23 cellular contexts compared by ENCODE assay signal in genomic region chr5:176822041-176822425, GRCh38. TPM values are rescaled to one million over a fixed set of nuclear protein-coding genes. Genes with fewer than 3 reads are reported as not detected.
"Had no signal": no experiment of that assay in that cellular context is flagged by ENCODE, and none has a peak within 500 bp of the region (broad histone marks: within the 10 kb centered on the region; RNA-seq: fewer than 3 reads in every experiment).

No MANE protein-coding gene starts in this region.

- H3K4me1 Mint-ChIP-seq: nephron had no signal

- H3K4me1 ChIP-seq: psoas muscle had no signal

- DNase-seq: activated CD4-positive, alpha-beta T cell treated with anti-CD3 and anti-CD28 coated beads for 4 hours; activated CD8-positive, alpha-beta memory T cell treated with anti-CD3 and anti-CD28 coated beads, Interleukin-2, amount 50 U/mL, for 4 hours; activated CD8-positive, alpha-beta T cell treated with anti-CD3 and anti-CD28 coated beads, Interleukin-2, amount 10 ng/mL, durations not matched to agents 7 days and 5 days; activated effector memory CD4-positive, alpha-beta T cell treated with anti-CD3 and anti-CD28 coated beads, Interleukin-2, amount 50 U/mL, for 16 hours; activated T-cell treated with anti-CD3 and anti-CD28 coated beads, Interleukin-2, amount 50 U/mL, for 48 hours; adrenal gland; central memory CD4-positive, alpha-beta T cell; effector CD4-positive, alpha-beta T cell; esophagus squamous epithelium; glutamatergic neuron; right lobe of liver; stimulated activated CD4-positive, alpha-beta T cell treated with anti-CD3 and anti-CD28 coated beads, Interleukin-4, amount 100 ng/mL, for 4 hours; stimulated activated CD8-positive, alpha-beta memory T cell treated with anti-CD3 and anti-CD28 coated beads, Interleukin-4, amount 100 ng/mL, for 48 hours; stimulated activated naive CD4-positive, alpha-beta T cell treated with Interleukin-2 at 50 U/mL for 16 hours; T-helper 17 cell had no signal

- H3K36me3 ChIP-seq: adrenal gland, esophagus squamous epithelium, right lobe of liver, tibial nerve had no signal

- H3K4me3 Mint-ChIP-seq: activated CD8-positive, alpha-beta T cell treated with anti-CD3 and anti-CD28 coated beads, Interleukin-2, amount 10 ng/mL, durations not matched to agents 7 days and 5 days; activated naive CD4-positive, alpha-beta T cell treated with anti-CD3 and anti-CD28 coated beads, Interleukin-2, amount 50 U/mL, for 24 hours; nephron; T-helper 17 cell had no signal

- H3K36me3 Mint-ChIP-seq: activated naive CD4-positive, alpha-beta T cell treated with anti-CD3 and anti-CD28 coated beads, Interleukin-2, amount 50 U/mL, for 24 hours had no signal

- H3K9me3 ChIP-seq: adrenal gland, esophagus squamous epithelium, psoas muscle, right lobe of liver, tibial nerve had no signal

- H3K4me3 ChIP-seq: adrenal gland, coronary artery, esophagus squamous epithelium, psoas muscle, right lobe of liver, smooth muscle cell, tibial nerve had no signal

- H3K9me3 Mint-ChIP-seq: activated naive CD4-positive, alpha-beta T cell treated with anti-CD3 and anti-CD28 coated beads, Interleukin-2, amount 50 U/mL, for 24 hours; nephron had no signal

- H3K27ac ChIP-seq: coronary artery, esophagus squamous epithelium, psoas muscle, right lobe of liver, tibial nerve had no signal

- H3K4me2 ChIP-seq: smooth muscle cell had no signal

- H3K27ac Mint-ChIP-seq: activated CD8-positive, alpha-beta T cell treated with anti-CD3 and anti-CD28 coated beads, Interleukin-2, amount 10 ng/mL, durations not matched to agents 7 days and 5 days; activated naive CD4-positive, alpha-beta T cell treated with anti-CD3 and anti-CD28 coated beads, Interleukin-2, amount 50 U/mL, for 24 hours; nephron; T-helper 17 cell had no signal

RNA-seq across cellular contexts. Expression of gene UNC5A, which starts 11.7 kb away (rescaled TPM):
- total RNA-seq: activated CD8-positive, alpha-beta T cell treated with anti-CD3 and anti-CD28 coated beads, Interleukin-2, amount 10 ng/mL, durations not matched to agents 7 days and 5 days; fibroblast of villous mesenchyme; osteoblast; right lobe of liver; smooth muscle cell; T-helper 17 cell; tibial nerve had no signal
- polyA plus RNA-seq: smooth muscle cell had no signal
